Comparison of ENCODE assay signal across 13 cellular contexts in genomic region chr5:128494516-128494915, GRCh38. TPM values are rescaled to one million over a fixed set of nuclear protein-coding genes. Genes with fewer than 3 reads are reported as not detected.
A peak's percentile ranks its signal among the peaks of the same experiment; 100 is the strongest.
DNase-seq lines count a peak whose midpoint lies in the region; ATAC-seq and TF ChIP-seq lines count a peak whose summit lies in the region.
"Had no signal": no experiment of that assay in that cellular context is flagged by ENCODE, and none has a peak within 500 bp of the region (broad histone marks: within the 10 kb centered on the region; RNA-seq: fewer than 3 reads in every experiment).

No MANE protein-coding gene starts in this region.

- H3K9ac ChIP-seq in PC-3 (ENCODE audit: low read length): no peak overlapping the region

- H3K36me3 ChIP-seq in PC-3 (ENCODE audit: low read depth, low read length): no peaks in the 10 kb centered on the region

- CTCF ChIA-PET in AG04450 (lab: Charles Lee): interaction anchor here (0.7 kb wide), 1 partner anchor 11 kb away, joined by 3 read pairs; no protein-coding TSS in a partner anchor
- CTCF ChIA-PET in PC-3 (lab: Charles Lee): no interaction called here

- POLR2A ChIA-PET in AG04450 (lab: Yijun Ruan, JAX) (no interaction called here), PC-3 (lab: Charles Lee; ENCODE audit: unreplicated experiment) (no interaction called here)

- H3K27me3 ChIP-seq in AG04450 (ENCODE audit: control insufficient read depth, insufficient read depth, low read length) (no peaks in the 10 kb centered on the region), PC-3 (ENCODE audit: low read length) (no peaks in the 10 kb centered on the region)

- intact Hi-C loops in PC-3 (cut with micrococcal nuclease): loop anchor here (10.0 kb wide), 1 partner anchor 930 kb away; no protein-coding TSS in a partner anchor

- H3K36me3 Mint-ChIP-seq in activated T-cell treated with anti-CD3 and anti-CD28 coated beads, Interleukin-2, amount 50 U/mL, for 72 hours (ENCODE audit: insufficient read depth in 2 of 2): no peaks in the 10 kb centered on the region
- H3K36me3 Mint-ChIP-seq: activated naive CD8-positive, alpha-beta T cell treated with anti-CD3 and anti-CD28 coated beads for 36 hours had no signal

- DNase-seq in AG04450 (ENCODE audit: low read depth, low spot score) (no peak), PC-3 (peak; percentile 34), fibroblast of mammary gland (ENCODE audit: low read depth) (peak; percentile 12), hippocampal formation (lab: John Stamatoyannopoulos, UW) (no peak), NCI-H1930 (lab: John Stamatoyannopoulos, UW) (no peak)
- no peak for DNase-seq in activated T-cell treated with anti-CD3 and anti-CD28 coated beads, Interleukin-2, amount 50 U/mL, for 72 hours
- DNase-seq: activated naive CD8-positive, alpha-beta T cell treated with anti-CD3 and anti-CD28 coated beads for 36 hours; MV-4-11; NCI-H774; stimulated activated CD4-positive, alpha-beta T cell treated with anti-CD3 and anti-CD28 coated beads, Interleukin-4, amount 100 ng/mL, for 24 hours; stimulated activated naive CD4-positive, alpha-beta T cell had no signal

- no peaks in the 10 kb centered on the region for H3K9me2 ChIP-seq in PC-3 (replicated peaks; ENCODE audit: low read length)

- H3K27ac ChIP-seq in AG04450 (ENCODE audit: low read depth, low read length): no peak overlapping the region
- no peak overlapping the region for H3K27ac ChIP-seq in PC-3 (ENCODE audit: low read length)

- no peaks in the 10 kb centered on the region for H3K4me1 Mint-ChIP-seq in activated T-cell treated with anti-CD3 and anti-CD28 coated beads, Interleukin-2, amount 50 U/mL, for 72 hours (ENCODE audit: low read depth)
- H3K4me1 Mint-ChIP-seq: activated naive CD8-positive, alpha-beta T cell treated with anti-CD3 and anti-CD28 coated beads for 36 hours had no signal

- no peak overlapping the region for H3K4me3 ChIP-seq in AG04450 (ENCODE audit: low read depth, low read length)
- no peak overlapping the region for H3K4me3 ChIP-seq in PC-3 (ENCODE audit: low read length)
- H3K4me3 ChIP-seq in fibroblast of mammary gland (ENCODE audit: control insufficient read depth, low read depth, low read length): no peak overlapping the region

- no peak overlapping the region for H3K4me3 Mint-ChIP-seq in activated T-cell treated with anti-CD3 and anti-CD28 coated beads, Interleukin-2, amount 50 U/mL, for 72 hours
- H3K4me3 Mint-ChIP-seq: activated naive CD8-positive, alpha-beta T cell treated with anti-CD3 and anti-CD28 coated beads for 36 hours had no signal

- H3K27me3 Mint-ChIP-seq in activated T-cell treated with anti-CD3 and anti-CD28 coated beads, Interleukin-2, amount 50 U/mL, for 72 hours (ENCODE audit: low read depth): no peaks in the 10 kb centered on the region
- H3K27me3 Mint-ChIP-seq: activated naive CD8-positive, alpha-beta T cell treated with anti-CD3 and anti-CD28 coated beads for 36 hours had no signal

- H4K20me1 ChIP-seq in PC-3 (ENCODE audit: low read length): no peaks in the 10 kb centered on the region

- H3K9me3 ChIP-seq in AG04450 (ENCODE audit: control insufficient read depth, insufficient read depth, low read length): no peaks in the 10 kb centered on the region
- H3K9me3 ChIP-seq in PC-3 (ENCODE audit: low read length): no peaks in the 10 kb centered on the region

- BruUV-seq in PC-3 (replicated peaks; lab: Mats Ljungman, UMichigan): no TSS peak

- TF ChIP-seq CTCF in AG04450 (IDR thresholded peaks at IDR 0.05; ENCODE audit: low read depth, low read length): 0 out of 2 replicates have a peak, but pooled peaks have one; percentile 26
- peak; percentile 46 for TF ChIP-seq CTCF in GM12873 (IDR thresholded peaks at IDR 0.05; ENCODE audit: insufficient read depth, low read depth, low read length, missing control alignments)
- TF ChIP-seq CTCF in PC-3 (conservative IDR thresholded peaks at IDR 0.05; ENCODE audit: low read depth, low read length): peak; percentile 53; the same call in 1 of the 2 replicates
- peak; percentile 33 for TF ChIP-seq CTCF in fibroblast of mammary gland (conservative IDR thresholded peaks at IDR 0.05; ENCODE audit: control insufficient read depth, insufficient read depth, low read depth, low read length)

- H3K79me2 ChIP-seq in PC-3 (ENCODE audit: low read length): no peaks in the 10 kb centered on the region

- no peak overlapping the region for H3K27ac Mint-ChIP-seq in activated T-cell treated with anti-CD3 and anti-CD28 coated beads, Interleukin-2, amount 50 U/mL, for 72 hours
- H3K27ac Mint-ChIP-seq: activated naive CD8-positive, alpha-beta T cell treated with anti-CD3 and anti-CD28 coated beads for 36 hours had no signal

- no peak overlapping the region for H3K4me2 ChIP-seq in PC-3 (ENCODE audit: low read length)

- H3K9me3 Mint-ChIP-seq in activated T-cell treated with anti-CD3 and anti-CD28 coated beads, Interleukin-2, amount 50 U/mL, for 72 hours: peaks cover 2 to 8% of the 10 kb centered on the region in 2 donors

- peaks cover 8% of the 10 kb centered on the region; the same call in 1 of the 2 replicates for H3K4me1 ChIP-seq in PC-3 (ENCODE audit: insufficient read depth, low read length)

- H2AFZ ChIP-seq in PC-3 (ENCODE audit: low read length): no peak overlapping the region

- no peaks in the 10 kb centered on the region for H3F3A ChIP-seq in PC-3 (ENCODE audit: low read length, unreplicated experiment)

- ATAC-seq in PC-3 (peak; percentile 37; the same call in 1 of the 2 replicates), HG03196 (IDR thresholded peaks at IDR 0.05; ENCODE audit: unreplicated experiment) (no peak)
- ATAC-seq in activated T-cell treated with anti-CD3 and anti-CD28 coated beads, Interleukin-2, amount 50 U/mL, for 72 hours (replicated peaks in 1 of 2): no peak

RNA-seq across cellular contexts. Expression of gene FBN2, which starts 43.5 kb away (rescaled TPM):
- polyA plus RNA-seq in AG04450 (2011; rRNA removed): 46.5 and 47.2 TPM in 2 replicates
- 162 and 170 TPM in 2 replicates for polyA minus RNA-seq in AG04450 (2011; rRNA and poly(A)+ RNA removed)
- total RNA-seq in PC-3 (2014; rRNA removed): 45.2 and 51.8 TPM in 2 replicates
- under 1 TPM in 1 of 2 donors, not detected in 1; 0.05 TPM for total RNA-seq in activated T-cell treated with anti-CD3 and anti-CD28 coated beads, Interleukin-2, amount 50 U/mL, for 72 hours
- total RNA-seq: activated naive CD8-positive, alpha-beta T cell treated with anti-CD3 and anti-CD28 coated beads for 36 hours had no signal

Comparison
In these comparisons a context has a peak if more than half of its experiments do, and no peak if none do; other contexts are left out.
1. DNase-seq: peak in PC-3 (single experiment) and fibroblast of mammary gland (single experiment); none in AG04450 (single experiment), activated T-cell treated with anti-CD3 and anti-CD28 coated beads, Interleukin-2, amount 50 U/mL, for 72 hours (0 of 2), hippocampal formation (0 of 2) and NCI-H1930 (0 of 2).
2. RNA of gene FBN2, which starts 43.5 kb away (total RNA-seq): 45.2 to 51.8 TPM in PC-3; 0.05 TPM in activated T-cell treated with anti-CD3 and anti-CD28 coated beads, Interleukin-2, amount 50 U/mL, for 72 hours; every median in the first group is over 10 times any median in the second.
3. Peak in every context shown above with its lines, with median percentiles within 50 percentile points of each other: CTCF ChIP-seq.